ENCODE assay signal across 1 cellular context in genomic region chr19:39483141-39483540, GRCh38.
TF ChIP-seq lines count a peak whose summit lies in the region.

No MANE protein-coding gene starts in this region.

TF ChIP-seq in K562, 482 proteins besides CTCF, POLR2A, EP300 and RAD21:
- TF ChIP-seq SFPQ (IDR thresholded peaks at IDR 0.05; ENCODE audit: low read depth, low read length) (no peak), HLTF (IDR thresholded peaks at IDR 0.05) (no peak), RERE (CRISPR knock-in tag; IDR thresholded peaks at IDR 0.05; ENCODE audit: borderline replicate concordance) (no peak), KDM4B (IDR thresholded peaks at IDR 0.05; ENCODE audit: borderline replicate concordance in 2 of 2, low read depth in 1 of 2) (no peak), SOX6 (IDR thresholded peaks at IDR 0.05) (no peak), FOXP1 (CRISPR knock-in tag; IDR thresholded peaks at IDR 0.05) (no peak), ZNF212 (CRISPR knock-in tag; IDR thresholded peaks at IDR 0.05) (no peak), E4F1 (CRISPR knock-in tag; IDR thresholded peaks at IDR 0.05; ENCODE audit: borderline replicate concordance) (no peak), NR3C1 (CRISPR knock-in tag; IDR thresholded peaks at IDR 0.05) (no peak), SAFB2 (IDR thresholded peaks at IDR 0.05; ENCODE audit: borderline replicate concordance, low read depth, low read length, severe bottlenecking) (no peak), ARID2 (IDR thresholded peaks at IDR 0.05) (no peak), BMI1 (IDR thresholded peaks at IDR 0.05; ENCODE audit: low read length) (no peak), NBN (IDR thresholded peaks at IDR 0.05; ENCODE audit: low read depth) (no peak), ZNF518B (CRISPR knock-in tag; IDR thresholded peaks at IDR 0.05) (no peak), CREBBP (IDR thresholded peaks at IDR 0.05; ENCODE audit: low read depth, low read length) (no peak), ZBTB5 (IDR thresholded peaks at IDR 0.05) (no peak)
